Comparison of ENCODE assay signal across 9 cellular contexts in genomic region chr4:81626851-81627250, GRCh38.
"Had no signal": no experiment of that assay in that cellular context is flagged by ENCODE, and none has a peak within 500 bp of the region (broad histone marks: within the 10 kb centered on the region; RNA-seq: fewer than 3 reads in every experiment).

No MANE protein-coding gene starts in this region.

- DNase-seq: H9, HCEC 1CT, HFFc6, IMR-90, KBM-7 had no signal

- H3K27ac ChIP-seq: HL-60 had no signal

- H3K4me3 ChIP-seq: GM23338 had no signal

- FAIRE-seq: H1, H54 had no signal

- H2AFZ ChIP-seq: GM23338 had no signal

- H3K4me2 ChIP-seq: GM23338 had no signal
